Comparison of ENCODE assay signal across 2 cellular contexts in genomic region chr20:2535711-2536561, GRCh38.
A peak's percentile ranks its signal among the peaks of the same experiment; 100 is the strongest.
TF ChIP-seq lines count a peak whose summit lies in the region.

No MANE protein-coding gene starts in this region.

TF ChIP-seq in HEK293, 187 proteins besides CTCF, POLR2A, EP300 and RAD21:
- TF ChIP-seq EGR2 (tag by site-specific recombination; IDR thresholded peaks at IDR 0.05; ENCODE audit: low read depth) (peak; percentile 60), ZFHX2 (tag by site-specific recombination; conservative IDR thresholded peaks at IDR 0.05) (peak; percentile 41), ZBTB20 (tag by site-specific recombination; IDR thresholded peaks at IDR 0.05) (peak; percentile 74), ZNF146 (tag by site-specific recombination; IDR thresholded peaks at IDR 0.05) (no peak)

TF ChIP-seq in H1, 55 proteins besides CTCF, POLR2A, EP300 and RAD21:
- no peak for TF ChIP-seq SP4 (IDR thresholded peaks at IDR 0.05; ENCODE audit: low read length)
- TF ChIP-seq BACH1 (IDR thresholded peaks at IDR 0.05; ENCODE audit: low read length): no peak
- TF ChIP-seq POLR2AphosphoS5 (IDR thresholded peaks at IDR 0.05; ENCODE audit: low read depth, low read length): no peak
- no peak for TF ChIP-seq CHD1 (IDR thresholded peaks at IDR 0.05; ENCODE audit: low read depth, low read length)
- no peak for TF ChIP-seq TBP (IDR thresholded peaks at IDR 0.05; ENCODE audit: low read depth, low read length)
- TF ChIP-seq CTBP2 (IDR thresholded peaks at IDR 0.05; ENCODE audit: borderline replicate concordance, insufficient read depth, insufficient read length, low read length): no peak
- no peak for TF ChIP-seq RBBP5 (IDR thresholded peaks at IDR 0.05; ENCODE audit: borderline replicate concordance, low read depth, low read length)
- no peak for TF ChIP-seq POU5F1 (IDR thresholded peaks at IDR 0.05; ENCODE audit: low read depth, low read length)
- no peak for TF ChIP-seq SUZ12 (IDR thresholded peaks at IDR 0.05; ENCODE audit: low read length)
- TF ChIP-seq GABPA (IDR thresholded peaks at IDR 0.05; ENCODE audit: borderline replicate concordance, insufficient read depth, low read length): no peak
- no peak for TF ChIP-seq RFX5 (IDR thresholded peaks at IDR 0.05; ENCODE audit: borderline replicate concordance, low read depth, low read length)
- no peak for TF ChIP-seq BCL11A (IDR thresholded peaks at IDR 0.05; ENCODE audit: low read depth in 2 of 2, low read length in 2 of 2)
- TF ChIP-seq PHF8 (conservative IDR thresholded peaks at IDR 0.05; ENCODE audit: low read depth, low read length): no peak
- TF ChIP-seq MAFK (IDR thresholded peaks at IDR 0.05; ENCODE audit: low read depth, low read length): no peak
- no peak for TF ChIP-seq SAP30 (IDR thresholded peaks at IDR 0.05; ENCODE audit: insufficient read depth, insufficient replicate concordance, low read length)
- TF ChIP-seq JUND (IDR thresholded peaks at IDR 0.05; ENCODE audit: low read length): no peak
- TF ChIP-seq TCF12 (IDR thresholded peaks at IDR 0.05; ENCODE audit: low read depth, low read length): no peak
- no peak for TF ChIP-seq SP2 (IDR thresholded peaks at IDR 0.05; ENCODE audit: low read length)
- no peak for TF ChIP-seq KDM1A (IDR thresholded peaks at IDR 0.05; ENCODE audit: borderline replicate concordance, low read length)
- no peak for TF ChIP-seq NANOG (IDR thresholded peaks at IDR 0.05; ENCODE audit: insufficient read depth, low read depth, low read length, poor library complexity, severe bottlenecking)
